29 cellular contexts compared by ENCODE assay signal in the genomic region with DNA sequence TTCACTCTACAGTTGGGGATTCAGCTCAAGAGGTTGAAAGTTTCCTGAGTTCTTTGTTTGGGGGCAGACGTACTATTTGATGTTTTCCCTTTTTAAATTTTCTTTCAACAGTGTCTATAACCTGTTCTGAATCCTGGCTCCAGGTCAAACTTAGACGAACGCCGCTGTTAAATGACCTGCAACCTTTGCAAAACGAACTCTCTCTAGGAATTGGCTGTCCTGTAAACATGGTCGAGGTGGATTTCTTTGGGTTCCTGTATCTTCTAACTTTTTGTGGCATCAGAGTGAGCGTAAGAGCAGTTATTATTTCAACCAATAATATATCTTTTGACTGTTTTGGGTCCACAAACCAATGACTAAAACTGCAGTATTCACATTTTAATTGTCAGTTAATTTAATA. TPM values are rescaled to one million over a fixed set of nuclear protein-coding genes. Genes with fewer than 3 reads are reported as not detected.
A peak's percentile ranks its signal among the peaks of the same experiment; 100 is the strongest.
DNase-seq lines count a peak whose midpoint lies in the region; ATAC-seq, FAIRE-seq and TF ChIP-seq lines count a peak whose summit lies in the region.
"Had no signal": no experiment of that assay in that cellular context is flagged by ENCODE, and none has a peak within 500 bp of the region (broad histone marks: within the 10 kb centered on the region; RNA-seq: fewer than 3 reads in every experiment).

No MANE protein-coding gene starts in this region.

- no peak overlapping the region for H3K9ac ChIP-seq in K562 (ENCODE audit: insufficient read depth in 1 of 2, low read depth in 2 of 2, low read length in 2 of 2)
- H3K9ac ChIP-seq: BLaER1 had no signal

- no peak overlapping the region for H3K4me3 Mint-ChIP-seq in GM23338
- H3K4me3 Mint-ChIP-seq: CD14-positive monocyte; CD4-positive, alpha-beta memory T cell; CD4-positive, CD25-positive, alpha-beta regulatory T cell; CD8-positive, alpha-beta memory T cell had no signal

- TF ChIP-seq CTCF in GM23338 (conservative IDR thresholded peaks at IDR 0.05; ENCODE audit: low read depth in 2 of 2) (no peak), K562 (IDR thresholded peaks at IDR 0.05 in 2 of 3, conservative IDR thresholded peaks at IDR 0.05 in 1 of 3; ENCODE audit: insufficient read depth in 2 of 3, low read depth in 1 of 3, low read length in 3 of 3) (no peak)

- no peaks in the 10 kb centered on the region for H3K36me3 Mint-ChIP-seq in GM23338 (ENCODE audit: low read depth)
- H3K36me3 Mint-ChIP-seq: CD14-positive monocyte; CD4-positive, alpha-beta memory T cell; CD4-positive, CD25-positive, alpha-beta regulatory T cell; CD8-positive, alpha-beta memory T cell had no signal

- H3K4me3 ChIP-seq in GM23338 = no peak overlapping the region
- no peak overlapping the region for H3K4me3 ChIP-seq in K562
- H3K4me3 ChIP-seq: BLaER1, GM12878 had no signal

- H4K20me1 ChIP-seq in GM23338 (replicated peaks; ENCODE audit: insufficient read depth) = no peaks in the 10 kb centered on the region
- H4K20me1 ChIP-seq in K562 (replicated peaks; ENCODE audit: control insufficient read depth, insufficient read depth, low read length) = no peaks in the 10 kb centered on the region
- H4K20me1 ChIP-seq: BLaER1 had no signal

- no peaks in the 10 kb centered on the region for H3K27me3 Mint-ChIP-seq in GM23338 (ENCODE audit: insufficient read depth, low read depth, poor library complexity)
- H3K27me3 Mint-ChIP-seq: CD4-positive, CD25-positive, alpha-beta regulatory T cell had no signal

- H3K4me1 Mint-ChIP-seq in GM23338 = peaks cover 19% of the 10 kb centered on the region; the same call in 2 of the 3 replicates
- H3K4me1 Mint-ChIP-seq: CD4-positive, alpha-beta memory T cell; CD4-positive, CD25-positive, alpha-beta regulatory T cell; CD8-positive, alpha-beta memory T cell had no signal

- no peaks in the 10 kb centered on the region for H3K9me2 ChIP-seq in GM23338 (ENCODE audit: insufficient read depth)

- in situ Hi-C loops in K562 (cut with MboI) = no loop called here

- no peak for TF ChIP-seq EP300 in K562 (IDR thresholded peaks at IDR 0.05; ENCODE audit: low read length)

- POLR2A ChIA-PET in K562 (lab: Yijun Ruan, JAX) = no interaction called here

- H3K27ac Mint-ChIP-seq in GM23338 = peak overlapping the region; percentile 50
- H3K27ac Mint-ChIP-seq: CD14-positive monocyte; CD4-positive, alpha-beta memory T cell; CD4-positive, CD25-positive, alpha-beta regulatory T cell; CD8-positive, alpha-beta memory T cell had no signal

- H3F3A ChIP-seq in GM23338 (replicated peaks; ENCODE audit: low read depth) = no peaks in the 10 kb centered on the region

- no TSS peak for BruUV-seq in K562 (replicated peaks; lab: Mats Ljungman, UMichigan)

- FAIRE-seq in K562 (lab: Jason Lieb, UNC) = no peak
- FAIRE-seq: A204.1, GM12878, GM12892, GM18507 had no signal

- intact Hi-C loops in K562 (cut with micrococcal nuclease) = loop anchor here (5.0 kb wide), 1 partner anchor 227 kb away; no protein-coding TSS in a partner anchor

- H3K79me2 ChIP-seq in GM23338 (replicated peaks; ENCODE audit: insufficient read depth) (no peaks in the 10 kb centered on the region), K562 (ENCODE audit: control insufficient read depth, insufficient read depth, low read length) (no peaks in the 10 kb centered on the region)

- H3K9me3 ChIP-seq in K562 (replicated peaks; ENCODE audit: control insufficient read depth, insufficient read depth, low read depth, low read length) = peaks cover 37% of the 10 kb centered on the region
- H3K9me3 ChIP-seq: BE2C, BLaER1 had no signal

- no peak for TF ChIP-seq RAD21 in K562 (CRISPR knock-in tag; conservative IDR thresholded peaks at IDR 0.05 in 1 of 2, IDR thresholded peaks at IDR 0.05 in 1 of 2)

- TF ChIP-seq POLR2A in K562 (conservative IDR thresholded peaks at IDR 0.05) = no peak

- ATAC-seq in GM23338 (no peak), K562 (no peak)
- ATAC-seq: GM12878 had no signal

- H3K9me1 ChIP-seq in K562 (ENCODE audit: control insufficient read depth, insufficient read depth, low read length) = no peaks in the 10 kb centered on the region

- H3K4me1 ChIP-seq in GM23338 (ENCODE audit: insufficient read depth) = peaks cover 9% of the 10 kb centered on the region
- H3K4me1 ChIP-seq in K562 (replicated peaks in 1 of 2; ENCODE audit: control insufficient read depth in 2 of 2, insufficient read depth in 2 of 2, low read length in 2 of 2) = peaks cover 0 to 34% of the 10 kb centered on the region in 2 experiments; a peak in 3 of 5 replicates
- H3K4me1 ChIP-seq: BE2C, BLaER1 had no signal

- H3K27ac ChIP-seq in GM23338 (ENCODE audit: low read depth) (no peak overlapping the region), K562 (ENCODE audit: extremely low read depth, low read depth, low read length) (peak overlapping the region; percentile 25)
- H3K27ac ChIP-seq: BLaER1 had no signal

- H3K27me3 ChIP-seq in GM23338 (ENCODE audit: insufficient read depth) (no peaks in the 10 kb centered on the region), K562 (ENCODE audit: control insufficient read depth in 2 of 2, insufficient read depth in 2 of 2, low read length in 2 of 2) (no peaks in the 10 kb centered on the region)
- H3K27me3 ChIP-seq: BE2C, BLaER1 had no signal

- CTCF ChIA-PET in K562 (lab: Yijun Ruan, JAX; ENCODE audit: low intra/inter-chr PET ratio) = interaction anchor here (0.5 kb wide), 1 partner anchor 12 kb away, joined by 3 read pairs; no protein-coding TSS in a partner anchor

- H3K36me3 ChIP-seq in GM23338 (ENCODE audit: insufficient read depth) = no peaks in the 10 kb centered on the region
- H3K36me3 ChIP-seq in K562 (ENCODE audit: control insufficient read depth, insufficient read depth, low read length) = peaks cover 7% of the 10 kb centered on the region; the same call in 2 of the 3 replicates
- H3K36me3 ChIP-seq: BE2C, BLaER1 had no signal

- DNase-seq in GM23338 (ENCODE audit: low spot score) = no peak
- no peak for DNase-seq in K562 (ENCODE audit: extremely low read depth in 1 of 4, low spot score in 3 of 4)
- no peak for DNase-seq in NCI-H187 treated with DMSO at 0.1 percent for 48 hours (lab: John Stamatoyannopoulos, UW)
- no peak for DNase-seq in Kasumi-1 (lab: John Stamatoyannopoulos, UW)
- DNase-seq: 8988T; ACHN; BE2C; C1 segment of cervical spinal cord; CD4-positive, alpha-beta memory T cell; CD4-positive, CD25-positive, alpha-beta regulatory T cell; CD8-positive, alpha-beta memory T cell; COR-L47; DMS 273 treated with DMSO at 0.1 percent for 48 hours; DMS153; DMS53; DMS79; DND-41; EL; GDM1 had no signal

- no peaks in the 10 kb centered on the region for H3K9me3 Mint-ChIP-seq in GM23338

- peak overlapping the region; percentile 14; the same call in 1 of the 2 replicates for H2AFZ ChIP-seq in GM23338
- H2AFZ ChIP-seq in K562 (ENCODE audit: low read depth, low read length) = peak overlapping the region; percentile 53; the same call in 1 of the 2 replicates

- H3K4me2 ChIP-seq in GM23338 (no peak overlapping the region), K562 (ENCODE audit: insufficient read depth, low read length) (no peak overlapping the region)
- H3K4me2 ChIP-seq: BLaER1 had no signal

- WGBS in K562 (ENCODE audit: insufficient coverage, low coverage, missing lambda C conversion rate) = 53% methylated on average over 7 of the region's 7 CpGs

RNA-seq across cellular contexts. Expression of gene OOSP4A, which starts 1.6 kb away (rescaled TPM):
- total RNA-seq in GM23338 (2014; rRNA removed; shearing (Covaris generic)) = not detected in 2 replicates
- not detected in 2 replicates for polyA plus RNA-seq in GM23338 (2016; fragmentation: Nextera tagmentation; extraction: Ambion mirVana)
- total RNA-seq in K562 (2011; cell fraction: chromatin; rRNA removed; ENCODE audit: low replicate concordance) = not detected in 2 replicates
- not detected in 2 replicates for total RNA-seq in K562 (2011; cell fraction: nucleolus; rRNA removed)
- total RNA-seq in K562 (2011; cell fraction: nucleoplasm; rRNA removed) = not detected in 2 replicates
- total RNA-seq in K562 (2014; rRNA removed) = 0.49 TPM in 1 of 2 replicates, not detected in the other
- 0.40 and 1.0 TPM in 2 replicates for total RNA-seq in K562 (2014; rRNA removed; fragmentation: Illumina TruSeq; extraction: Trizol)
- total RNA-seq in K562 (2015; rRNA removed; fragmentation: Illumina TruSeq; extraction: Trizol) = 0.34 and 0.69 TPM in 2 replicates
- total RNA-seq in K562 (2021) = 0.40 and 0.65 TPM in 2 replicates
- polyA plus RNA-seq in K562 (2011; rRNA removed) = 0.20 TPM in 1 of 2 replicates, not detected in the other
- not detected in 2 replicates for polyA plus RNA-seq in K562 (2011; cell fraction: cytosol; rRNA removed)
- 0.25 TPM in 1 of 2 replicates, not detected in the other for polyA plus RNA-seq in K562 (2011; cell fraction: nucleus; rRNA removed)
- polyA plus RNA-seq in K562 (2012) = 0.52 and 0.75 TPM in 2 replicates
- 0.74 TPM in 1 of 2 replicates, not detected in the other for polyA plus RNA-seq in K562 (2014; fragmentation: Illumina TruSeq; extraction: Trizol)
- polyA plus RNA-seq in K562 (2014; fragmentation: Nextera tagmentation; extraction: Ambion mirVana) = 1 to 10 TPM; 2.0 to 2.4 TPM
- 0.39 and 0.91 TPM in 2 replicates for polyA plus RNA-seq in K562 (2014; rRNA removed)
- not detected in 2 replicates for polyA minus RNA-seq in K562 (2011; rRNA and poly(A)+ RNA removed)
- not detected in 2 replicates for polyA minus RNA-seq in K562 (2011; cell fraction: cytosol; rRNA and poly(A)+ RNA removed)
- not detected in 2 replicates for polyA minus RNA-seq in K562 (2011; cell fraction: nucleus; rRNA and poly(A)+ RNA removed)
- total RNA-seq: A673; CD4-positive, alpha-beta memory T cell; CD4-positive, CD25-positive, alpha-beta regulatory T cell; CD8-positive, alpha-beta memory T cell; Daoy; G401; GM12878 had no signal
- polyA plus RNA-seq: AG04450; CD14-positive monocyte; CD4-positive, alpha-beta memory T cell; CD4-positive, CD25-positive, alpha-beta regulatory T cell; CD8-positive, alpha-beta memory T cell; GM12878 had no signal

RNA-seq across cellular contexts. Expression of gene OOSP1, which starts 27.2 kb away (rescaled TPM):
- not detected in 2 replicates for total RNA-seq in GM23338 (2014; rRNA removed; shearing (Covaris generic))
- polyA plus RNA-seq in GM23338 (2016; fragmentation: Nextera tagmentation; extraction: Ambion mirVana) (not detected in 2 replicates), K562 (2011; rRNA removed) (0.14 and 0.20 TPM in 2 replicates), K562 (2014; fragmentation: Illumina TruSeq; extraction: Trizol) (0.30 and 0.61 TPM in 2 replicates), K562 (2014; fragmentation: Nextera tagmentation; extraction: Ambion mirVana) (1 to 10 TPM; 2.4 to 3.0 TPM), K562 (2014; rRNA removed) (0.56 and 2.3 TPM in 2 replicates)
- not detected in 2 replicates for total RNA-seq in K562 (2011; cell fraction: chromatin; rRNA removed; ENCODE audit: low replicate concordance)
- not detected in 2 replicates for total RNA-seq in K562 (2011; cell fraction: nucleolus; rRNA removed)
- not detected in 2 replicates for total RNA-seq in K562 (2011; cell fraction: nucleoplasm; rRNA removed)
- total RNA-seq in K562 (2014; rRNA removed) (0.36 TPM in 1 of 2 replicates, not detected in the other), K562 (2014; rRNA removed; fragmentation: Illumina TruSeq; extraction: Trizol) (0.89 and 1.1 TPM in 2 replicates), K562 (2015; rRNA removed; fragmentation: Illumina TruSeq; extraction: Trizol) (0.30 and 0.58 TPM in 2 replicates), K562 (2021) (0.31 and 0.62 TPM in 2 replicates)
- polyA plus RNA-seq in K562 (2011; cell fraction: cytosol; rRNA removed) = 0.10 TPM in 1 of 2 replicates, not detected in the other
- polyA plus RNA-seq in K562 (2011; cell fraction: nucleus; rRNA removed) = 0.31 TPM in 1 of 2 replicates, not detected in the other
- 1.3 and 2.6 TPM in 2 replicates for polyA plus RNA-seq in K562 (2012)
- 0.36 TPM in 1 of 2 replicates, not detected in the other for polyA minus RNA-seq in K562 (2011; rRNA and poly(A)+ RNA removed)
- polyA minus RNA-seq in K562 (2011; cell fraction: cytosol; rRNA and poly(A)+ RNA removed) = not detected in 2 replicates
- polyA minus RNA-seq in K562 (2011; cell fraction: nucleus; rRNA and poly(A)+ RNA removed) = not detected in 2 replicates
- total RNA-seq: A673; CD4-positive, alpha-beta memory T cell; CD4-positive, CD25-positive, alpha-beta regulatory T cell; Daoy; G401; GM12878 had no signal
- polyA plus RNA-seq: AG04450; CD14-positive monocyte; CD4-positive, alpha-beta memory T cell; CD4-positive, CD25-positive, alpha-beta regulatory T cell; CD8-positive, alpha-beta memory T cell; GM12878 had no signal

RNA-seq across cellular contexts. Expression of gene OOSP4B, which starts 51.6 kb away (rescaled TPM):
- not detected in 2 replicates for total RNA-seq in GM23338 (2014; rRNA removed; shearing (Covaris generic))
- not detected in 2 replicates for polyA plus RNA-seq in GM23338 (2016; fragmentation: Nextera tagmentation; extraction: Ambion mirVana)
- total RNA-seq in K562 (2011; cell fraction: chromatin; rRNA removed; ENCODE audit: low replicate concordance) = not detected in 2 replicates
- total RNA-seq in K562 (2011; cell fraction: nucleolus; rRNA removed) = not detected in 2 replicates
- total RNA-seq in K562 (2011; cell fraction: nucleoplasm; rRNA removed) = not detected in 2 replicates
- total RNA-seq in K562 (2014; rRNA removed) = not detected in 2 replicates
- total RNA-seq in K562 (2014; rRNA removed; fragmentation: Illumina TruSeq; extraction: Trizol) = 0.15 TPM in 1 of 2 replicates, not detected in the other
- 0.19 and 0.43 TPM in 2 replicates for total RNA-seq in K562 (2015; rRNA removed; fragmentation: Illumina TruSeq; extraction: Trizol)
- total RNA-seq in K562 (2021) = not detected in 2 replicates
- polyA plus RNA-seq in K562 (2011; rRNA removed) = not detected in 2 replicates
- 0.12 TPM in 1 of 2 replicates, not detected in the other for polyA plus RNA-seq in K562 (2011; cell fraction: cytosol; rRNA removed)
- not detected in 2 replicates for polyA plus RNA-seq in K562 (2011; cell fraction: nucleus; rRNA removed)
- polyA plus RNA-seq in K562 (2012) = 0.08 and 0.21 TPM in 2 replicates
- 0.15 TPM in 1 of 2 replicates, not detected in the other for polyA plus RNA-seq in K562 (2014; fragmentation: Illumina TruSeq; extraction: Trizol)
- under 1 TPM in 1 of 2 experiments, not detected in 1; 0.10 TPM for polyA plus RNA-seq in K562 (2014; fragmentation: Nextera tagmentation; extraction: Ambion mirVana)
- not detected in 2 replicates for polyA plus RNA-seq in K562 (2014; rRNA removed)
- polyA minus RNA-seq in K562 (2011; rRNA and poly(A)+ RNA removed) = not detected in 2 replicates
- not detected in 2 replicates for polyA minus RNA-seq in K562 (2011; cell fraction: cytosol; rRNA and poly(A)+ RNA removed)
- not detected in 2 replicates for polyA minus RNA-seq in K562 (2011; cell fraction: nucleus; rRNA and poly(A)+ RNA removed)
- total RNA-seq: A673; CD4-positive, alpha-beta memory T cell; CD4-positive, CD25-positive, alpha-beta regulatory T cell; CD8-positive, alpha-beta memory T cell; Daoy; G401; GM12878 had no signal
- polyA plus RNA-seq: AG04450; CD14-positive monocyte; CD4-positive, alpha-beta memory T cell; CD4-positive, CD25-positive, alpha-beta regulatory T cell; CD8-positive, alpha-beta memory T cell; GM12878 had no signal
